Comparison of ENCODE assay signal across 7 cellular contexts in genomic region chr14:27123162-27123561, GRCh38.
"Had no signal": no experiment of that assay in that cellular context is flagged by ENCODE, and none has a peak within 500 bp of the region (broad histone marks: within the 10 kb centered on the region; RNA-seq: fewer than 3 reads in every experiment).

No MANE protein-coding gene starts in this region.

- DNase-seq: IMR-90, KBM-7, KG1 had no signal

- H3K36me3 Mint-ChIP-seq: IgD-negative memory B cell had no signal

- H3K4me3 ChIP-seq: K562 had no signal

- ATAC-seq: HepG2, K562 had no signal

- FAIRE-seq: HepG2, K562 had no signal

- H3K4me3 Mint-ChIP-seq: IgD-negative memory B cell had no signal

- H3K27ac ChIP-seq: HL-60 had no signal

- H3K27ac Mint-ChIP-seq: IgD-negative memory B cell had no signal
